1 cellular context compared by ENCODE assay signal in genomic region chr17:4858880-4859260, GRCh38.
TF ChIP-seq lines count a peak whose summit lies in the region.

No MANE protein-coding gene starts in this region.

TF ChIP-seq in endothelial cell of umbilical vein, 7 proteins besides CTCF, POLR2A, EP300 and RAD21:
- no peak for TF ChIP-seq MYC (IDR thresholded peaks at IDR 0.05; ENCODE audit: low read depth, low read length)
- TF ChIP-seq POLR2AphosphoS5 (IDR thresholded peaks at IDR 0.05; ENCODE audit: insufficient read depth, low read depth, low read length), result peak; percentile 53
